Comparison of ENCODE assay signal across 2 cellular contexts in the genomic region with DNA sequence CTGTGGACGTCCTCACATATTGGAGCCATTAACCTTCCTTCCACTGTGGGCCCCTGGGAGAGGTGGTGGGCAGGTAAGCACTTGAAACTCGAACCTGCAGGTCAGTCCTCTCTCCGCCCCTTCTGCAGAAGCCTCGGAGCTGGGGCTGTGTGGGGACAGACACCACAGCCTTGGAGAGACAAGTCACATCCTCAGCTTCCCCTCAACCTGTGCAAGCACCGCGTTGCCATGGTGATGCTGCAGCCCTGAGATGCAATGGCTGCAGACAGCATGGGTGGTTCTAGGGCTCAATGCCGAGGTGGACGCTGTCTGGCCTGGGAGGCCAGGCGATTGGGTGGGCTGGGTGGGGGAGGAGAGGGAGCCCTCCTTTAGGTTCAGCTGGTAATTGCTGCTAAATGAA.
A peak's percentile ranks its signal among the peaks of the same experiment; 100 is the strongest.
TF ChIP-seq lines count a peak whose summit lies in the region.

No MANE protein-coding gene starts in this region.

TF ChIP-seq in HepG2, 621 proteins besides CTCF, POLR2A, EP300 and RAD21:
- peak; percentile 62 for TF ChIP-seq AGO2 (optimal IDR thresholded peaks at IDR 0.05; ENCODE audit: low read depth, low read length)
- TF ChIP-seq, protein P1, sequence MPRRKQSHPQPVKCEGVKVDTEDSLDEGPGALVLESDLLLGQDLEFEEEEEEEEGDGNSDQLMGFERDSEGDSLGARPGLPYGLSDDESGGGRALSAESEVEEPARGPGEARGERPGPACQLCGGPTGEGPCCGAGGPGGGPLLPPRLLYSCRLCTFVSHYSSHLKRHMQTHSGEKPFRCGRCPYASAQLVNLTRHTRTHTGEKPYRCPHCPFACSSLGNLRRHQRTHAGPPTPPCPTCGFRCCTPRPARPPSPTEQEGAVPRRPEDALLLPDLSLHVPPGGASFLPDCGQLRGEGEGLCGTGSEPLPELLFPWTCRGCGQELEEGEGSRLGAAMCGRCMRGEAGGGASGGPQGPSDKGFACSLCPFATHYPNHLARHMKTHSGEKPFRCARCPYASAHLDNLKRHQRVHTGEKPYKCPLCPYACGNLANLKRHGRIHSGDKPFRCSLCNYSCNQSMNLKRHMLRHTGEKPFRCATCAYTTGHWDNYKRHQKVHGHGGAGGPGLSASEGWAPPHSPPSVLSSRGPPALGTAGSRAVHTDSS (CRISPR knock-in tag; conservative IDR thresholded peaks at IDR 0.05): no peak
- TF ChIP-seq, protein P2, sequence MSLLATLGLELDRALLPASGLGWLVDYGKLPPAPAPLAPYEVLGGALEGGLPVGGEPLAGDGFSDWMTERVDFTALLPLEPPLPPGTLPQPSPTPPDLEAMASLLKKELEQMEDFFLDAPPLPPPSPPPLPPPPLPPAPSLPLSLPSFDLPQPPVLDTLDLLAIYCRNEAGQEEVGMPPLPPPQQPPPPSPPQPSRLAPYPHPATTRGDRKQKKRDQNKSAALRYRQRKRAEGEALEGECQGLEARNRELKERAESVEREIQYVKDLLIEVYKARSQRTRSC (CRISPR knock-in tag; IDR thresholded peaks at IDR 0.05; ENCODE audit: low read depth): no peak
- TF ChIP-seq GABPA (IDR thresholded peaks at IDR 0.05; ENCODE audit: low read depth, low read length): no peak
- no peak for TF ChIP-seq GABPA (CRISPR knock-in tag; IDR thresholded peaks at IDR 0.05; ENCODE audit: low read depth)
- no peak for TF ChIP-seq NFATC3 (CRISPR knock-in tag; IDR thresholded peaks at IDR 0.05)
- no peak for TF ChIP-seq CEBPG (CRISPR knock-in tag; IDR thresholded peaks at IDR 0.05)
- TF ChIP-seq TOPORS (CRISPR knock-in tag; IDR thresholded peaks at IDR 0.05): no peak
- TF ChIP-seq ZSCAN31 (CRISPR knock-in tag; IDR thresholded peaks at IDR 0.05; ENCODE audit: low read depth): no peak

TF ChIP-seq in GM12878, 131 proteins besides CTCF, POLR2A, EP300 and RAD21:
- TF ChIP-seq FOS (IDR thresholded peaks at IDR 0.05; ENCODE audit: borderline replicate concordance, extremely low read depth, insufficient read length) (no peak), EED (IDR thresholded peaks at IDR 0.05; ENCODE audit: low read depth) (no peak), POU2F2 (IDR thresholded peaks at IDR 0.05; ENCODE audit: borderline replicate concordance, low read depth, low read length) (no peak), SUZ12 (IDR thresholded peaks at IDR 0.05; ENCODE audit: unreplicated experiment) (no peak), CBX3 (IDR thresholded peaks at IDR 0.05; ENCODE audit: borderline replicate concordance, low read depth) (no peak), SPI1 (IDR thresholded peaks at IDR 0.05; ENCODE audit: borderline replicate concordance, insufficient read depth, low read depth, low read length) (no peak), TCF12 (IDR thresholded peaks at IDR 0.05; ENCODE audit: low read depth, low read length) (no peak), NFIC (IDR thresholded peaks at IDR 0.05; ENCODE audit: low read depth, low read length) (no peak), YBX1 (IDR thresholded peaks at IDR 0.05) (no peak)
- TF ChIP-seq, protein P3, sequence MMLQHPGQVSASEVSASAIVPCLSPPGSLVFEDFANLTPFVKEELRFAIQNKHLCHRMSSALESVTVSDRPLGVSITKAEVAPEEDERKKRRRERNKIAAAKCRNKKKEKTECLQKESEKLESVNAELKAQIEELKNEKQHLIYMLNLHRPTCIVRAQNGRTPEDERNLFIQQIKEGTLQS (IDR thresholded peaks at IDR 0.05; ENCODE audit: borderline replicate concordance, extremely low read depth, low read depth, low read length): no peak
- TF ChIP-seq, protein P4, sequence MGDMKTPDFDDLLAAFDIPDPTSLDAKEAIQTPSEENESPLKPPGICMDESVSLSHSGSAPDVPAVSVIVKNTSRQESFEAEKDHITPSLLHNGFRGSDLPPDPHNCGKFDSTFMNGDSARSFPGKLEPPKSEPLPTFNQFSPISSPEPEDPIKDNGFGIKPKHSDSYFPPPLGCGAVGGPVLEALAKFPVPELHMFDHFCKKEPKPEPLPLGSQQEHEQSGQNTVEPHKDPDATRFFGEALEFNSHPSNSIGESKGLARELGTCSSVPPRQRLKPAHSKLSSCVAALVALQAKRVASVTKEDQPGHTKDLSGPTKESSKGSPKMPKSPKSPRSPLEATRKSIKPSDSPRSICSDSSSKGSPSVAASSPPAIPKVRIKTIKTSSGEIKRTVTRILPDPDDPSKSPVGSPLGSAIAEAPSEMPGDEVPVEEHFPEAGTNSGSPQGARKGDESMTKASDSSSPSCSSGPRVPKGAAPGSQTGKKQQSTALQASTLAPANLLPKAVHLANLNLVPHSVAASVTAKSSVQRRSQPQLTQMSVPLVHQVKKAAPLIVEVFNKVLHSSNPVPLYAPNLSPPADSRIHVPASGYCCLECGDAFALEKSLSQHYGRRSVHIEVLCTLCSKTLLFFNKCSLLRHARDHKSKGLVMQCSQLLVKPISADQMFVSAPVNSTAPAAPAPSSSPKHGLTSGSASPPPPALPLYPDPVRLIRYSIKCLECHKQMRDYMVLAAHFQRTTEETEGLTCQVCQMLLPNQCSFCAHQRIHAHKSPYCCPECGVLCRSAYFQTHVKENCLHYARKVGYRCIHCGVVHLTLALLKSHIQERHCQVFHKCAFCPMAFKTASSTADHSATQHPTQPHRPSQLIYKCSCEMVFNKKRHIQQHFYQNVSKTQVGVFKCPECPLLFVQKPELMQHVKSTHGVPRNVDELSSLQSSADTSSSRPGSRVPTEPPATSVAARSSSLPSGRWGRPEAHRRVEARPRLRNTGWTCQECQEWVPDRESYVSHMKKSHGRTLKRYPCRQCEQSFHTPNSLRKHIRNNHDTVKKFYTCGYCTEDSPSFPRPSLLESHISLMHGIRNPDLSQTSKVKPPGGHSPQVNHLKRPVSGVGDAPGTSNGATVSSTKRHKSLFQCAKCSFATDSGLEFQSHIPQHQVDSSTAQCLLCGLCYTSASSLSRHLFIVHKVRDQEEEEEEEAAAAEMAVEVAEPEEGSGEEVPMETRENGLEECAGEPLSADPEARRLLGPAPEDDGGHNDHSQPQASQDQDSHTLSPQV (IDR thresholded peaks at IDR 0.05): no peak
- TF ChIP-seq, protein P5, sequence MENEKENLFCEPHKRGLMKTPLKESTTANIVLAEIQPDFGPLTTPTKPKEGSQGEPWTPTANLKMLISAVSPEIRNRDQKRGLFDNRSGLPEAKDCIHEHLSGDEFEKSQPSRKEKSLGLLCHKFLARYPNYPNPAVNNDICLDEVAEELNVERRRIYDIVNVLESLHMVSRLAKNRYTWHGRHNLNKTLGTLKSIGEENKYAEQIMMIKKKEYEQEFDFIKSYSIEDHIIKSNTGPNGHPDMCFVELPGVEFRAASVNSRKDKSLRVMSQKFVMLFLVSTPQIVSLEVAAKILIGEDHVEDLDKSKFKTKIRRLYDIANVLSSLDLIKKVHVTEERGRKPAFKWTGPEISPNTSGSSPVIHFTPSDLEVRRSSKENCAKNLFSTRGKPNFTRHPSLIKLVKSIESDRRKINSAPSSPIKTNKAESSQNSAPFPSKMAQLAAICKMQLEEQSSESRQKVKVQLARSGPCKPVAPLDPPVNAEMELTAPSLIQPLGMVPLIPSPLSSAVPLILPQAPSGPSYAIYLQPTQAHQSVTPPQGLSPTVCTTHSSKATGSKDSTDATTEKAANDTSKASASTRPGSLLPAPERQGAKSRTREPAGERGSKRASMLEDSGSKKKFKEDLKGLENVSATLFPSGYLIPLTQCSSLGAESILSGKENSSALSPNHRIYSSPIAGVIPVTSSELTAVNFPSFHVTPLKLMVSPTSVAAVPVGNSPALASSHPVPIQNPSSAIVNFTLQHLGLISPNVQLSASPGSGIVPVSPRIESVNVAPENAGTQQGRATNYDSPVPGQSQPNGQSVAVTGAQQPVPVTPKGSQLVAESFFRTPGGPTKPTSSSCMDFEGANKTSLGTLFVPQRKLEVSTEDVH (IDR thresholded peaks at IDR 0.05; ENCODE audit: low read depth, partially characterized antibody): no peak
- TF ChIP-seq, protein P6, sequence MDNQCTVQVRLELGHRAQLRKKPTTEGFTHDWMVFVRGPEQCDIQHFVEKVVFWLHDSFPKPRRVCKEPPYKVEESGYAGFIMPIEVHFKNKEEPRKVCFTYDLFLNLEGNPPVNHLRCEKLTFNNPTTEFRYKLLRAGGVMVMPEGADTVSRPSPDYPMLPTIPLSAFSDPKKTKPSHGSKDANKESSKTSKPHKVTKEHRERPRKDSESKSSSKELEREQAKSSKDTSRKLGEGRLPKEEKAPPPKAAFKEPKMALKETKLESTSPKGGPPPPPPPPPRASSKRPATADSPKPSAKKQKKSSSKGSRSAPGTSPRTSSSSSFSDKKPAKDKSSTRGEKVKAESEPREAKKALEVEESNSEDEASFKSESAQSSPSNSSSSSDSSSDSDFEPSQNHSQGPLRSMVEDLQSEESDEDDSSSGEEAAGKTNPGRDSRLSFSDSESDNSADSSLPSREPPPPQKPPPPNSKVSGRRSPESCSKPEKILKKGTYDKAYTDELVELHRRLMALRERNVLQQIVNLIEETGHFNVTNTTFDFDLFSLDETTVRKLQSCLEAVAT (IDR thresholded peaks at IDR 0.05): no peak
